In the genomic region with DNA sequence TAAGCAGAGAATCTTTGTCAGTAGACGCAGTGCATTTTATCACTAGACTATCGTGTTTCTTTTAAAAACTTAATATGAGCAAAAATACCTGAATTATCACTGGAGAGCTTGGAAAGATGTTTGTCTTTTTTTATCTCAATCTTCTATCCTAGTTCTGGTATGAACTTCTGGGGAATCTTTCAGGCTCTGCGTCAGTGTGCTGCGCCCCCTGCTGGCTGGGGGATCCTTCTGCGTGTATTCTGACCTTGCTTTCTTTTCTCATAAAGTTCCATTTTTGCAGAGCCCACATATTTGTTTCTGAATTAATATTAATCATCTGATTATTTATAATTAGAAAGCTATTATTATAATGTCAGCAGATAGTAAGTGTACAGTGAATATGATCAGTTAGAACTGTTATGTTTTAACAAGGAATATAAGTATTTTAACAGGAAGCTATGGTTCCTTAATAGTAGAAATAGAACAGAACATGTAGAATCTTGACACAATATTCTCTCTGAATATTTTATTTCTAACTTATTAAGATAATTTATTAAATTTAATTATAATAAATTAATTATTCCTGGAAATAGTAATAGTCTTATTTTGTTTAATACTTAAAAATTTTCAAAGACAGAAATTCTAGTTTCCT, we compare ENCODE assay signal across 8 cellular contexts.
DNase-seq lines count a peak whose midpoint lies in the region; ATAC-seq and TF ChIP-seq lines count a peak whose summit lies in the region.

No MANE protein-coding gene starts in this region.

- 24% methylated on average over 5 of the region's 5 CpGs for WGBS in right lobe of liver (ENCODE audit: insufficient coverage, low coverage, low lambda C conversion rate, missing lambda C conversion rate)

- no peak for TF ChIP-seq POLR2A in right lobe of liver (IDR thresholded peaks at IDR 0.05)

- intact Hi-C loops in right lobe of liver (cut with DNase I) = loop anchor here in 1 of 2 donors (10.0 kb wide), 1 partner anchor 1316 kb away; no protein-coding TSS in a partner anchor

- ATAC-seq in GM19455 (IDR thresholded peaks at IDR 0.05; ENCODE audit: unreplicated experiment) = peak; percentile 78
- peak; percentile 76 for ATAC-seq in SK-N-SH treated with all-trans-retinoic acid at 6 μM for 48 hours
- peak; percentile 74 to 79 (median 78) for ATAC-seq in right lobe of liver

- H3K9me3 ChIP-seq in right lobe of liver = no peaks in the 10 kb centered on the region

- H3K27ac ChIP-seq in HL-60 (replicated peaks) (no peak overlapping the region), right lobe of liver (no peak overlapping the region)

- H3K4me3 ChIP-seq in HL-60 (replicated peaks; ENCODE audit: insufficient read depth, low read length) = no peak overlapping the region
- no peak overlapping the region for H3K4me3 ChIP-seq in right lobe of liver

- DNase-seq in ELF-1 (ENCODE audit: low read depth, low spot score) (peak; percentile 37), HL-60 (ENCODE audit: low read depth in 1 of 2, low spot score in 1 of 2) (peak; percentile 3 to 34), cerebellar cortex (ENCODE audit: low spot score) (peak; percentile 65), right lobe of liver (peak; percentile 62 to 70 (median 64)), stromal cell of bone marrow (ENCODE audit: low read depth) (peak; percentile 13), DMS79 (lab: John Stamatoyannopoulos, UW) (no peak)

- H3K27me3 ChIP-seq in HL-60 (ENCODE audit: insufficient read depth, poor library complexity, severe bottlenecking) = no peaks in the 10 kb centered on the region
- H3K27me3 ChIP-seq in right lobe of liver = no peaks in the 10 kb centered on the region

- no peaks in the 10 kb centered on the region for H3K4me1 ChIP-seq in right lobe of liver

- H3K36me3 ChIP-seq in right lobe of liver = no peaks in the 10 kb centered on the region

- TF ChIP-seq CTCF in HL-60 (IDR thresholded peaks at IDR 0.05; ENCODE audit: insufficient read depth, low read length) = peak; percentile 60
- peak; percentile 59 to 97 (median 92) for TF ChIP-seq CTCF in right lobe of liver (IDR thresholded peaks at IDR 0.05)

TF ChIP-seq in SK-N-SH treated with all-trans-retinoic acid at 6 μM for 48 hours, 23 proteins besides CTCF, POLR2A, EP300 and RAD21:
- TF ChIP-seq ARNTL (CRISPR knock-in tag; IDR thresholded peaks at IDR 0.05; ENCODE audit: borderline replicate concordance, low read depth) (no peak), ZNF565 (CRISPR knock-in tag; conservative IDR thresholded peaks at IDR 0.05; ENCODE audit: low read depth) (no peak), ZC3H10 (CRISPR knock-in tag; IDR thresholded peaks at IDR 0.05) (no peak), OSR1 (CRISPR knock-in tag; IDR thresholded peaks at IDR 0.05) (no peak), ZNF8 (CRISPR knock-in tag; IDR thresholded peaks at IDR 0.05) (no peak), SNAI2 (CRISPR knock-in tag; IDR thresholded peaks at IDR 0.05) (no peak)
